Comparison of ENCODE assay signal across 11 cellular contexts in the genomic region with DNA sequence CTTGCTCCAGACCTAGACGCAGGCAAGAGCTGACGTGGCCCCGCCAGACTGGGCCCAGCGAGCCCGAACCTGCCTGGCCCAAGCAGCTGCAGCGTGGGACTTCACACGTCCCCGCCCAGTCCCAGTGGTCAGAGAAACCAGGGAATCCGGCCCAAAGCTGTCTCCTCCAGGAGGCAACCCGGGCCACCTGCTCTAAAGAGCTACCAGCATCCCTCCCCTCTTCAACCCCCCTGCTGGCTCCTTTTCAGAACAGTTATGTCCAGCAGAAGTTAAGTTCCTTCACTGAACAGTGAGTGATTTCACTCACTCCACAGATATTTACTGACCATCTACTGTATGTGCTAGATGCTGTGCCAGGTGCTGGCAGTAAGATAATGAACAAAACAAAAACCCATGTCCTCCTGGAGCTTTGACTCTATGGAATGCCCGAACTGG. TPM values are rescaled to one million over a fixed set of nuclear protein-coding genes. Genes with fewer than 3 reads are reported as not detected.
DNase-seq lines count a peak whose midpoint lies in the region; ATAC-seq and TF ChIP-seq lines count a peak whose summit lies in the region.
"Had no signal": no experiment of that assay in that cellular context is flagged by ENCODE, and none has a peak within 500 bp of the region (broad histone marks: within the 10 kb centered on the region; RNA-seq: fewer than 3 reads in every experiment).

No MANE protein-coding gene starts in this region.

- TF ChIP-seq CTCF in mesothelial cell of epicardium (IDR thresholded peaks at IDR 0.05; ENCODE audit: unreplicated experiment) = no peak
- no peak for TF ChIP-seq CTCF in tibial nerve (IDR thresholded peaks at IDR 0.05)
- no peak for TF ChIP-seq CTCF in GM10248 (IDR thresholded peaks at IDR 0.05; ENCODE audit: control extremely low read depth, extremely low read depth, low read depth, missing control alignments)

- H3K9me3 ChIP-seq in tibial nerve = no peaks in the 10 kb centered on the region

- peak overlapping the region; percentile 13 to 45 for H3K4me3 Mint-ChIP-seq in activated T-cell treated with anti-CD3 and anti-CD28 coated beads, Interleukin-2, amount 50 U/mL, for 72 hours
- H3K4me3 Mint-ChIP-seq in activated T-cell treated with anti-CD3 and anti-CD28 coated beads, Interleukin-2, amount 50 U/mL, for 4 hours = no peak overlapping the region
- H3K4me3 Mint-ChIP-seq in mesothelial cell of epicardium = peak overlapping the region; percentile 55

- no peak for ATAC-seq in activated T-cell treated with anti-CD3 and anti-CD28 coated beads, Interleukin-2, amount 50 U/mL, for 72 hours (replicated peaks in 1 of 2)
- no peak for ATAC-seq in activated T-cell treated with anti-CD3 and anti-CD28 coated beads, Interleukin-2, amount 50 U/mL, for 4 hours
- no peak for ATAC-seq in HG02885 (IDR thresholded peaks at IDR 0.05; ENCODE audit: poor library complexity, unreplicated experiment)

- CTCF ChIA-PET in GM10248 (lab: Yijun Ruan, JAX) = interaction anchor here (0.8 to 1.8 kb wide), 7 partner anchors 20 to 64 kb away, joined by 3 to 5 read pairs (median 4); no protein-coding TSS in a partner anchor

- DNase-seq in activated T-cell treated with anti-CD3 and anti-CD28 coated beads, Interleukin-2, amount 50 U/mL, for 72 hours = no peak
- DNase-seq in activated T-cell treated with anti-CD3 and anti-CD28 coated beads, Interleukin-2, amount 50 U/mL, for 4 hours = no peak
- DNase-seq in dermis blood vessel endothelial cell (peak; percentile 32), mesothelial cell of epicardium (ENCODE audit: low spot score in 2 of 2, unreplicated experiment in 2 of 2) (no peak), tibial nerve (ENCODE audit: low spot score in 2 of 2) (no peak), epidermal melanocyte (ENCODE audit: insufficient read length, low spot score) (no peak), GM10248 (ENCODE audit: extremely low spot score) (no peak)
- DNase-seq: effector CD4-positive, alpha-beta T cell; NCI-H1436 had no signal

- peaks cover 25% of the 10 kb centered on the region for H3K27me3 Mint-ChIP-seq in activated T-cell treated with anti-CD3 and anti-CD28 coated beads, Interleukin-2, amount 50 U/mL, for 72 hours (ENCODE audit: low read depth)
- peaks cover 17% of the 10 kb centered on the region for H3K27me3 Mint-ChIP-seq in activated T-cell treated with anti-CD3 and anti-CD28 coated beads, Interleukin-2, amount 50 U/mL, for 4 hours (ENCODE audit: low read depth)
- peaks cover 26% of the 10 kb centered on the region for H3K27me3 Mint-ChIP-seq in mesothelial cell of epicardium (ENCODE audit: low read depth)

- H3K27ac ChIP-seq in tibial nerve = peak overlapping the region; percentile 84 to 99 (median 88)
- H3K27ac ChIP-seq: SK-N-MC had no signal

- no peak for TF ChIP-seq POLR2A in tibial nerve (IDR thresholded peaks at IDR 0.05)

- POLR2A ChIA-PET in GM10248 (lab: Yijun Ruan, JAX) = no interaction called here

- no peaks in the 10 kb centered on the region for H3K9me3 Mint-ChIP-seq in activated T-cell treated with anti-CD3 and anti-CD28 coated beads, Interleukin-2, amount 50 U/mL, for 72 hours
- no peaks in the 10 kb centered on the region for H3K9me3 Mint-ChIP-seq in activated T-cell treated with anti-CD3 and anti-CD28 coated beads, Interleukin-2, amount 50 U/mL, for 4 hours
- no peaks in the 10 kb centered on the region for H3K9me3 Mint-ChIP-seq in mesothelial cell of epicardium

- WGBS in tibial nerve, 2 donors = 51 to 65% methylated on average over 11 of the region's 11 CpGs

- no peak for TF ChIP-seq EP300 in tibial nerve (IDR thresholded peaks at IDR 0.05)

- H3K27ac Mint-ChIP-seq in activated T-cell treated with anti-CD3 and anti-CD28 coated beads, Interleukin-2, amount 50 U/mL, for 72 hours = no peak overlapping the region
- peak overlapping the region; percentile 87 for H3K27ac Mint-ChIP-seq in mesothelial cell of epicardium

- peaks cover 0 to 55% (median 22%) of the 10 kb centered on the region in 4 donors for H3K4me1 ChIP-seq in tibial nerve

- no peaks in the 10 kb centered on the region for H3K27me3 ChIP-seq in tibial nerve

- no peak overlapping the region for H3K4me3 ChIP-seq in tibial nerve

- no peaks in the 10 kb centered on the region for H3K36me3 ChIP-seq in tibial nerve

- H3K36me3 Mint-ChIP-seq in activated T-cell treated with anti-CD3 and anti-CD28 coated beads, Interleukin-2, amount 50 U/mL, for 72 hours (ENCODE audit: insufficient read depth in 2 of 2) = no peaks in the 10 kb centered on the region
- no peaks in the 10 kb centered on the region for H3K36me3 Mint-ChIP-seq in activated T-cell treated with anti-CD3 and anti-CD28 coated beads, Interleukin-2, amount 50 U/mL, for 4 hours (ENCODE audit: insufficient read depth)
- H3K36me3 Mint-ChIP-seq in mesothelial cell of epicardium = no peaks in the 10 kb centered on the region

- H3K4me1 Mint-ChIP-seq in activated T-cell treated with anti-CD3 and anti-CD28 coated beads, Interleukin-2, amount 50 U/mL, for 72 hours (ENCODE audit: low read depth) = peaks cover 30% of the 10 kb centered on the region
- H3K4me1 Mint-ChIP-seq in activated T-cell treated with anti-CD3 and anti-CD28 coated beads, Interleukin-2, amount 50 U/mL, for 4 hours (ENCODE audit: low read depth) = peaks cover 33% of the 10 kb centered on the region
- H3K4me1 Mint-ChIP-seq in mesothelial cell of epicardium = peaks cover 54% of the 10 kb centered on the region

RNA-seq across cellular contexts. Expression of a gene that starts 2.1 kb away (rescaled TPM):
- 1 to 10 TPM in 1 of 2 donors, under 1 TPM in 1; 1.00 to 1.4 TPM for total RNA-seq in activated T-cell treated with anti-CD3 and anti-CD28 coated beads, Interleukin-2, amount 50 U/mL, for 72 hours
- under 1 TPM; 0.30 to 0.61 (median 0.32) TPM for total RNA-seq in activated T-cell treated with anti-CD3 and anti-CD28 coated beads, Interleukin-2, amount 50 U/mL, for 4 hours
- total RNA-seq in dermis blood vessel endothelial cell (119 and 138 TPM in 2 replicates), mesothelial cell of epicardium (92.4 to 94.8 TPM (median 93.1 TPM) in 3 replicates), tibial nerve (10 to 100 TPM; 27.4 to 41.4 (median 34.0) TPM)

RNA-seq across cellular contexts. Expression of a gene that starts 10.1 kb away (rescaled TPM):
- 10 to 100 TPM; 65.0 to 66.3 TPM for total RNA-seq in activated T-cell treated with anti-CD3 and anti-CD28 coated beads, Interleukin-2, amount 50 U/mL, for 72 hours
- 10 to 100 TPM; 29.1 to 36.0 (median 33.5) TPM for total RNA-seq in activated T-cell treated with anti-CD3 and anti-CD28 coated beads, Interleukin-2, amount 50 U/mL, for 4 hours
- total RNA-seq in dermis blood vessel endothelial cell = 26.2 and 27.1 TPM in 2 replicates
- 25.6 to 33.5 TPM (median 25.9 TPM) in 3 replicates for total RNA-seq in mesothelial cell of epicardium
- total RNA-seq in tibial nerve = 10 to 100 TPM in 3 of 4 donors, 1 to 10 TPM in 1; 5.7 to 33.9 (median 14.9) TPM

RNA-seq across cellular contexts. Expression of a gene that starts 14.8 kb away (rescaled TPM):
- 10 to 100 TPM; 49.4 to 58.9 TPM for total RNA-seq in activated T-cell treated with anti-CD3 and anti-CD28 coated beads, Interleukin-2, amount 50 U/mL, for 72 hours
- total RNA-seq in activated T-cell treated with anti-CD3 and anti-CD28 coated beads, Interleukin-2, amount 50 U/mL, for 4 hours = 10 to 100 TPM; 28.2 to 39.2 (median 33.0) TPM
- total RNA-seq in dermis blood vessel endothelial cell = 16.1 and 41.4 TPM in 2 replicates
- 49.7 to 60.9 TPM (median 54.1 TPM) in 3 replicates for total RNA-seq in mesothelial cell of epicardium
- 100 to 1,000 TPM in 2 of 4 donors, 10 to 100 TPM in 2; 74.7 to 115 (median 95.6) TPM for total RNA-seq in tibial nerve

RNA-seq across cellular contexts. Expression of a gene that starts 46.9 kb away (rescaled TPM):
- total RNA-seq in activated T-cell treated with anti-CD3 and anti-CD28 coated beads, Interleukin-2, amount 50 U/mL, for 72 hours = 1 to 10 TPM; 4.1 to 4.7 TPM
- total RNA-seq in activated T-cell treated with anti-CD3 and anti-CD28 coated beads, Interleukin-2, amount 50 U/mL, for 4 hours = 1 to 10 TPM in 2 of 3 donors, under 1 TPM in 1; 0.84 to 2.0 (median 1.1) TPM
- total RNA-seq in dermis blood vessel endothelial cell = 1.9 and 2.2 TPM in 2 replicates
- 14.6 to 17.8 TPM (median 15.4 TPM) in 3 replicates for total RNA-seq in mesothelial cell of epicardium
- total RNA-seq in tibial nerve = 1 to 10 TPM in 2 of 4 donors, under 1 TPM in 1, not detected in 1; 0.63 to 1.2 (median 1.2) TPM

RNA-seq across cellular contexts. Expression of a gene that starts 47.6 kb away (rescaled TPM):
- total RNA-seq in activated T-cell treated with anti-CD3 and anti-CD28 coated beads, Interleukin-2, amount 50 U/mL, for 72 hours = 100 to 1,000 TPM; 199 to 203 TPM
- 100 to 1,000 TPM; 191 to 204 (median 193) TPM for total RNA-seq in activated T-cell treated with anti-CD3 and anti-CD28 coated beads, Interleukin-2, amount 50 U/mL, for 4 hours
- total RNA-seq in dermis blood vessel endothelial cell (64.4 and 128 TPM in 2 replicates), mesothelial cell of epicardium (120 to 143 TPM (median 123 TPM) in 3 replicates), tibial nerve (100 to 1,000 TPM; 102 to 167 (median 146) TPM)

Comparison
In these comparisons a context has a peak if more than half of its experiments do, and no peak if none do; other contexts are left out.
1. RNA of a gene that starts 2.1 kb away (total RNA-seq): 119 to 138 TPM in dermis blood vessel endothelial cell, 92.4 to 94.8 TPM in mesothelial cell of epicardium and 27.4 to 41.4 TPM in tibial nerve; 1.00 to 1.4 TPM in activated T-cell treated with anti-CD3 and anti-CD28 coated beads, Interleukin-2, amount 50 U/mL, for 72 hours and 0.30 to 0.61 TPM in activated T-cell treated with anti-CD3 and anti-CD28 coated beads, Interleukin-2, amount 50 U/mL, for 4 hours; every median in the first group is over 10 times any median in the second.